Comparison of ENCODE assay signal across 20 cellular contexts in the genomic region with DNA sequence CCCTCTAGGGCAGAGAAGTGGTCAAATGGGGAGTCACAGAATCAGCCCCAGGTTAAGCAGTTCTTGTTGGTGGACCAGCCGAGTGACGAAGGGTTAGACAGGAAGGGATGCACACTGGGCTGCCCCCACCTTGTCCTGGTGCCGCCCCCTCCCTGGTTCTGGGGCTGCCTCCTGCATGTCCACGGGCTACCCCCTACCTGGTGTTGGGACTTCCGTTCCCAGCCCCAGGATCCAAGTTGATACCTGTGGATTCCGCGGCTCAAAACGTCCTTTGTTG.
DNase-seq lines count a peak whose midpoint lies in the region; ATAC-seq, FAIRE-seq and TF ChIP-seq lines count a peak whose summit lies in the region.
"Had no signal": no experiment of that assay in that cellular context is flagged by ENCODE, and none has a peak within 500 bp of the region (broad histone marks: within the 10 kb centered on the region; RNA-seq: fewer than 3 reads in every experiment).

No MANE protein-coding gene starts in this region.

- FAIRE-seq in astrocyte (lab: Jason Lieb, UNC) = no peak

- H2AFZ ChIP-seq in HCT116 (ENCODE audit: low read depth, low read length, poor library complexity, severe bottlenecking) (no peak overlapping the region), astrocyte (ENCODE audit: low read depth, low read length) (no peak overlapping the region)

- peaks cover 0 to 3% of the 10 kb centered on the region in 2 experiments; a peak in 1 of 4 replicates for H3K9me3 ChIP-seq in HCT116 (ENCODE audit: control insufficient read depth in 1 of 2, insufficient read depth in 1 of 2, low read depth in 1 of 2, low read length in 2 of 2)
- peaks cover 3% of the 10 kb centered on the region for H3K9me3 ChIP-seq in astrocyte (ENCODE audit: insufficient read depth, low read depth, low read length)
- H3K9me3 ChIP-seq in skeletal muscle satellite cell (replicated peaks; ENCODE audit: low read length) = no peaks in the 10 kb centered on the region
- H3K9me3 ChIP-seq: right lobe of liver had no signal

- H3K4me3 Mint-ChIP-seq in astrocyte (ENCODE audit: unreplicated experiment) = no peak overlapping the region
- H3K4me3 Mint-ChIP-seq: stimulated activated effector memory CD8-positive, alpha-beta T cell treated with anti-CD3 and anti-CD28 coated beads, Interleukin-12 subunit alpha, Interleukin-12 subunit beta, amount 100 ng/mL, for 72 hours; T-helper 1 cell treated with Interleukin-12 subunit alpha and Interleukin-12 subunit beta and Interleukin-4 antibody, amounts not matched to agents 30 μg/mL and 1 μg/mL, for 36 hours had no signal

- no peaks in the 10 kb centered on the region for H3K27me3 Mint-ChIP-seq in astrocyte (ENCODE audit: low read depth, unreplicated experiment)

- H3K27ac ChIP-seq in HCT116 (ENCODE audit: low read depth, low read length) (no peak overlapping the region), astrocyte (ENCODE audit: low read depth, low read length) (no peak overlapping the region)
- H3K27ac ChIP-seq: brain microvascular endothelial cell, right lobe of liver had no signal

- H3K36me3 ChIP-seq in HCT116 (ENCODE audit: control insufficient read depth in 1 of 2, insufficient read depth in 2 of 2, low read length in 2 of 2) (no peaks in the 10 kb centered on the region), astrocyte (ENCODE audit: insufficient read depth, low read length) (no peaks in the 10 kb centered on the region), skeletal muscle satellite cell (ENCODE audit: insufficient read depth, low read length) (no peaks in the 10 kb centered on the region)
- H3K36me3 ChIP-seq: brain microvascular endothelial cell, right lobe of liver had no signal

- no peak for TF ChIP-seq CTCF in HCT116 (IDR thresholded peaks at IDR 0.05 in 2 of 3, conservative IDR thresholded peaks at IDR 0.05 in 1 of 3; ENCODE audit: borderline replicate concordance in 1 of 3, insufficient read depth in 1 of 3, low read depth in 2 of 3, low read length in 2 of 3)
- no peak for TF ChIP-seq CTCF in astrocyte (IDR thresholded peaks at IDR 0.05; ENCODE audit: insufficient read depth, low read depth, low read length)

- H3K4me2 ChIP-seq in HCT116 (ENCODE audit: low read length) (peak overlapping the region; percentile 67), astrocyte (ENCODE audit: low read length) (peak overlapping the region; percentile 73), skeletal muscle satellite cell (ENCODE audit: low read length) (peak overlapping the region; percentile 68)

- RAD21 ChIA-PET in HCT116 (lab: Charles Lee; ENCODE audit: low non-redundant PET in 1 of 2, low total read pairs in 2 of 2, uncharacterized antibody in 2 of 2, unreplicated experiment in 2 of 2) = no interaction called here

- CTCF ChIA-PET in HCT116 (lab: Charles Lee) = no interaction called here

- H3K4me1 Mint-ChIP-seq in astrocyte (ENCODE audit: low read depth, unreplicated experiment) = peaks cover 31% of the 10 kb centered on the region

- no peaks in the 10 kb centered on the region for H3K36me3 Mint-ChIP-seq in astrocyte (ENCODE audit: low read depth, unreplicated experiment)
- H3K36me3 Mint-ChIP-seq: stimulated activated effector memory CD8-positive, alpha-beta T cell treated with anti-CD3 and anti-CD28 coated beads, Interleukin-12 subunit alpha, Interleukin-12 subunit beta, amount 100 ng/mL, for 72 hours had no signal

- H3K79me2 ChIP-seq in HCT116 (ENCODE audit: insufficient read depth, low read length) (no peaks in the 10 kb centered on the region), astrocyte (ENCODE audit: insufficient read depth, low read length) (no peaks in the 10 kb centered on the region)

- H3K4me3 ChIP-seq in HCT116 (replicated peaks in 1 of 2; ENCODE audit: low read depth in 1 of 2, low read length in 2 of 2) (peak overlapping the region in 1 of 2 experiments; percentile 32; a peak in 1 of 4 replicates), astrocyte (ENCODE audit: insufficient read depth, low read depth, low read length) (no peak overlapping the region), skeletal muscle satellite cell (ENCODE audit: low read length) (peak overlapping the region; percentile 31)
- H3K4me3 ChIP-seq: right lobe of liver had no signal

- no TSS peak for BruUV-seq in HCT116 (replicated peaks; lab: Mats Ljungman, UMichigan)

- no peak for TF ChIP-seq RAD21 in HCT116 (IDR thresholded peaks at IDR 0.05; ENCODE audit: low read depth)

- DNase-seq in HCT116 (ENCODE audit: low read depth, low spot score) (no peak), astrocyte (ENCODE audit: low read depth) (no peak), islet precursor cell (peak; percentile 63), D341Med (ENCODE audit: low spot score) (no peak), ureter (ENCODE audit: low spot score) (no peak)
- no peak for DNase-seq in stimulated activated CD4-positive, alpha-beta T cell treated with anti-CD3 and anti-CD28 coated beads, Interleukin-4, amount 100 ng/mL, for 1 hour
- DNase-seq: activated CD4-positive, alpha-beta T cell treated with anti-CD3 and anti-CD28 coated beads, Interleukin-2, amount 50 U/mL, for 1 hour; activated gamma-delta T cell; brain microvascular endothelial cell; COR-L47; EL; MM.1S; NCI-H1436; NCI-H526; occipital lobe; SHP77 treated with DMSO at 0.1 percent for 48 hours had no signal

- POLR2A ChIA-PET in HCT116 (lab: Charles Lee) = no interaction called here

- no peaks in the 10 kb centered on the region for H4K20me1 ChIP-seq in HCT116 (ENCODE audit: insufficient read depth)
- H4K20me1 ChIP-seq in astrocyte (ENCODE audit: insufficient read depth, low read length) = no peaks in the 10 kb centered on the region

- H3K27ac Mint-ChIP-seq in astrocyte (ENCODE audit: unreplicated experiment) = no peak overlapping the region
- H3K27ac Mint-ChIP-seq: T-helper 1 cell treated with Interleukin-12 subunit alpha and Interleukin-12 subunit beta and Interleukin-4 antibody, amounts not matched to agents 30 μg/mL and 1 μg/mL, for 36 hours had no signal

- no peaks in the 10 kb centered on the region for H3K9me2 ChIP-seq in HCT116 (ENCODE audit: insufficient read depth)

- H3K9ac ChIP-seq in HCT116 (ENCODE audit: low read length) (no peak overlapping the region), astrocyte (ENCODE audit: low read length) (no peak overlapping the region), skeletal muscle satellite cell (ENCODE audit: low read depth, low read length) (no peak overlapping the region)

- H3K9me3 Mint-ChIP-seq in astrocyte (ENCODE audit: unreplicated experiment) = no peaks in the 10 kb centered on the region
- H3K9me3 Mint-ChIP-seq: stimulated activated effector memory CD8-positive, alpha-beta T cell treated with anti-CD3 and anti-CD28 coated beads, Interleukin-12 subunit alpha, Interleukin-12 subunit beta, amount 100 ng/mL, for 72 hours had no signal

- TF ChIP-seq POLR2A in HCT116 (IDR thresholded peaks at IDR 0.05; ENCODE audit: borderline replicate concordance, extremely low read depth, insufficient read depth, insufficient read length) = no peak

- peaks cover 16 to 18% of the 10 kb centered on the region in 2 experiments for H3K4me1 ChIP-seq in HCT116 (ENCODE audit: control insufficient read depth in 1 of 2, insufficient read depth in 2 of 2, low read length in 2 of 2)
- H3K4me1 ChIP-seq in astrocyte (ENCODE audit: insufficient read depth, low read length) = peaks cover 24% of the 10 kb centered on the region
- H3K4me1 ChIP-seq in skeletal muscle satellite cell (ENCODE audit: control insufficient read depth, insufficient read depth, low read length) = peaks cover 31% of the 10 kb centered on the region

- H3K27me3 ChIP-seq in HCT116 (ENCODE audit: insufficient read depth, low read length) (peaks cover 10% of the 10 kb centered on the region; the same call in 1 of the 2 replicates), astrocyte (ENCODE audit: insufficient read depth, low read length) (no peaks in the 10 kb centered on the region), skeletal muscle satellite cell (ENCODE audit: control insufficient read depth, insufficient read depth, low read length) (no peaks in the 10 kb centered on the region)
- H3K27me3 ChIP-seq: brain microvascular endothelial cell, right lobe of liver had no signal

- no peak for ATAC-seq in HCT116

- intact Hi-C loops in HCT116 (cut with micrococcal nuclease) = no loop called here

TF ChIP-seq in HCT116, 20 proteins besides CTCF, POLR2A, EP300 and RAD21 (continues in another document):
- no peak for TF ChIP-seq CBX3 (IDR thresholded peaks at IDR 0.05; ENCODE audit: low read depth)
- TF ChIP-seq SRF (IDR thresholded peaks at IDR 0.05; ENCODE audit: low read depth) = no peak
- TF ChIP-seq, protein P1, sequence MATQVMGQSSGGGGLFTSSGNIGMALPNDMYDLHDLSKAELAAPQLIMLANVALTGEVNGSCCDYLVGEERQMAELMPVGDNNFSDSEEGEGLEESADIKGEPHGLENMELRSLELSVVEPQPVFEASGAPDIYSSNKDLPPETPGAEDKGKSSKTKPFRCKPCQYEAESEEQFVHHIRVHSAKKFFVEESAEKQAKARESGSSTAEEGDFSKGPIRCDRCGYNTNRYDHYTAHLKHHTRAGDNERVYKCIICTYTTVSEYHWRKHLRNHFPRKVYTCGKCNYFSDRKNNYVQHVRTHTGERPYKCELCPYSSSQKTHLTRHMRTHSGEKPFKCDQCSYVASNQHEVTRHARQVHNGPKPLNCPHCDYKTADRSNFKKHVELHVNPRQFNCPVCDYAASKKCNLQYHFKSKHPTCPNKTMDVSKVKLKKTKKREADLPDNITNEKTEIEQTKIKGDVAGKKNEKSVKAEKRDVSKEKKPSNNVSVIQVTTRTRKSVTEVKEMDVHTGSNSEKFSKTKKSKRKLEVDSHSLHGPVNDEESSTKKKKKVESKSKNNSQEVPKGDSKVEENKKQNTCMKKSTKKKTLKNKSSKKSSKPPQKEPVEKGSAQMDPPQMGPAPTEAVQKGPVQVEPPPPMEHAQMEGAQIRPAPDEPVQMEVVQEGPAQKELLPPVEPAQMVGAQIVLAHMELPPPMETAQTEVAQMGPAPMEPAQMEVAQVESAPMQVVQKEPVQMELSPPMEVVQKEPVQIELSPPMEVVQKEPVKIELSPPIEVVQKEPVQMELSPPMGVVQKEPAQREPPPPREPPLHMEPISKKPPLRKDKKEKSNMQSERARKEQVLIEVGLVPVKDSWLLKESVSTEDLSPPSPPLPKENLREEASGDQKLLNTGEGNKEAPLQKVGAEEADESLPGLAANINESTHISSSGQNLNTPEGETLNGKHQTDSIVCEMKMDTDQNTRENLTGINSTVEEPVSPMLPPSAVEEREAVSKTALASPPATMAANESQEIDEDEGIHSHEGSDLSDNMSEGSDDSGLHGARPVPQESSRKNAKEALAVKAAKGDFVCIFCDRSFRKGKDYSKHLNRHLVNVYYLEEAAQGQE (IDR thresholded peaks at IDR 0.05; ENCODE audit: low read depth) = no peak
- TF ChIP-seq JUND (IDR thresholded peaks at IDR 0.05) = no peak
